ENCODE assay signal across 17 cellular contexts in the genomic region with DNA sequence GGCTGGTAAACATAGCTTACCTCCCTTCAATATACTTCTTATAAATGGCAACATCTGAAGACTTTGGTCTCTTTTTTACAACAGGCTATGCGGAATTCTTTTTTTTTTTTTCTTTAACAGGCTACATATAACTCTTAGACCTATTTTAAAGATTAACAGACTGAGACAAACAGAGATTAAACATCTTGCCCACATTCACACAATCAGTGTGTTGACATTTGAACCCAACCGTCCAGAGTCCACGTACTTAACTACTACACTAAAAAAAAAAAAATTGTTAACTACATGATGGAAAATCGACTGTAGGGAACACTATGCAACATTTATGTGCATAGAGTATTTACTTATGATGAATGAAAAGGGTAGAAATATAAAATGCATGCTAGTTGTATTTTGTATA.
"Had no signal": no experiment of that assay in that cellular context is flagged by ENCODE, and none has a peak within 500 bp of the region (broad histone marks: within the 10 kb centered on the region; RNA-seq: fewer than 3 reads in every experiment).

No MANE protein-coding gene starts in this region.

- H3K27me3 ChIP-seq: foreskin keratinocyte, thyroid gland had no signal

- H3K36me3 ChIP-seq: WERI-Rb-1 had no signal

- H3K4me3 ChIP-seq: thyroid gland had no signal

- H3K27ac ChIP-seq: epithelial cell of prostate, foreskin keratinocyte, thyroid gland, WERI-Rb-1 had no signal

- DNase-seq: activated CD4-positive, alpha-beta T cell treated with anti-CD3 and anti-CD28 coated beads for 1 hour; activated gamma-delta T cell; activated T-cell treated with anti-CD3 and anti-CD28 coated beads for 4 hours; foreskin keratinocyte; nephron progenitor cell; nucleus accumbens; retina; stimulated activated CD4-positive, alpha-beta T cell treated with anti-CD3 and anti-CD28 coated beads, Interleukin-12 subunit alpha, Interleukin-12 subunit beta, amount 100 ng/mL, for 4 hours; stimulated activated CD4-positive, alpha-beta T cell treated with anti-CD3 and anti-CD28 coated beads, Interleukin-1b, Interleukin-23, amount 100 ng/mL, for 48 hours; stimulated activated naive CD4-positive, alpha-beta T cell treated with Interleukin-2 at 50 U/mL for 16 hours; SW 1271; T-helper 2 cell; thyroid gland; WERI-Rb-1 had no signal

- H3K4me3 Mint-ChIP-seq: activated naive CD4-positive, alpha-beta T cell treated with anti-CD3 and anti-CD28 coated beads, Interleukin-2, amount 50 U/mL, for 24 hours; endodermal cell; nephron progenitor cell had no signal

- H3K27me3 Mint-ChIP-seq: activated naive CD4-positive, alpha-beta T cell treated with anti-CD3 and anti-CD28 coated beads, Interleukin-2, amount 50 U/mL, for 24 hours had no signal

- H3K9me3 ChIP-seq: thyroid gland had no signal

- H3K27ac Mint-ChIP-seq: activated naive CD4-positive, alpha-beta T cell treated with anti-CD3 and anti-CD28 coated beads, Interleukin-2, amount 50 U/mL, for 24 hours; endodermal cell; nephron progenitor cell had no signal

- H3K4me1 ChIP-seq: foreskin keratinocyte, thyroid gland had no signal

- H3K9me3 Mint-ChIP-seq: activated naive CD4-positive, alpha-beta T cell treated with anti-CD3 and anti-CD28 coated beads, Interleukin-2, amount 50 U/mL, for 24 hours; endodermal cell had no signal

- ATAC-seq: foreskin keratinocyte had no signal
